Comparison of ENCODE assay signal across 8 cellular contexts in the genomic region with DNA sequence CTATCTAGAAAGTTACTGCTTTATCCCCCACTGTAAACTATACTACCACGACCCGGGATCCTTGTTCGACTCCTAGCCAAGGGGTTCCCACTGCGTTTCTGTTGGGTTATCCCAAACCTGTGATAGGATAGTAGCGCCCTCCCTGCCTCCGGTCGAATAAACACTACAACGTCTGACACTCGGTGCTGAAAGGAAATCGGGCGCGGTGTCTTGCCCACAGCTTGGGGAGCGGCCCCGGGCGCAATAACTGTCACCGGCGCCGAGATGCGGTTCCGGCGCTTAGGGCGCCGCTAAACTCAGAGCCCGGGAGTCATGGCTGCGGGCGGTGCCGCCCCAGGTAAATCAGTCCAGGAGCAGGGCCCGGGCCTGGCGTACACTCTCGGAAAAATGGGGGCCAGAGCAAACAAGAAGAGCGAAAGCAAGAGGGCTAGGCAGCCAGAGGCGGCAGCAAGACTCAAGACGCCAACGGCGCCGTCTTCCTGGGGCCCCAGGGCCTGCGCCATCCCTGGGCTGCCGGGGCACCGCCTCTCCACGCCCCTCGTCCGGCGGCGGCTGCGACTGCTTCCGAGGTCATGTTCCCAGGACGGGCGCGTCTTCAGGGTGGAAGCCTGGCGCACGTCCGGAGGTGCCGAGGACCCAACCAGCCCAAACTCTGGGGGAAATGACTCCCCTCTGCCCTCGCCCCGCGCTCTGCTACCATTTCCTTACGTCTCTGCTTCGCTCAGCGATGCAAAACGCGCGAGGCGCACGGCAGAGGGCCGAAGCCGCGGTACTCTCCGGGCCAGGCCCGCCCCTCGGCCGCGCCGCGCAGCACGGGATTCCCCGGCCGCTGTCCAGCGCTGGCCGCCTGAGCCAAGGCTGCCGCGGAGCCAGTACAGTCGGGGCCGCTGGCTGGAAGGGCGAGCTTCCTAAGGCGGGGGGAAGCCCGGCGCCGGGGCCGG. TPM values are rescaled to one million over a fixed set of nuclear protein-coding genes. Genes with fewer than 3 reads are reported as not detected.
DNase-seq lines count a peak whose midpoint lies in the region; ATAC-seq and TF ChIP-seq lines count a peak whose summit lies in the region.

A gene (plus strand): TSS at position 575 of the 941 bp plus-strand sequence. CDS start 87 bp downstream, at position 662.

- no peaks in the 10 kb centered on the region for H3K9me3 Mint-ChIP-seq in activated naive CD4-positive, alpha-beta T cell treated with anti-CD3 and anti-CD28 coated beads for 36 hours

- peaks cover 37% of the 10 kb centered on the region for H3K4me1 Mint-ChIP-seq in activated naive CD4-positive, alpha-beta T cell treated with anti-CD3 and anti-CD28 coated beads for 36 hours (ENCODE audit: low read depth)

- H3K27ac ChIP-seq in DND-41 (ENCODE audit: low read length) (peak within 1 kb of the TSS; percentile 98), temporal lobe (ENCODE audit: low read depth, low read length) (peak within 1 kb of the TSS; percentile 82)

- peak within 1 kb of the TSS; percentile 81 to 97 for H3K4me3 ChIP-seq in DND-41 (ENCODE audit: low read depth in 1 of 2, low read length in 2 of 2)

- no peaks in the 10 kb centered on the region for H3K27me3 Mint-ChIP-seq in activated naive CD4-positive, alpha-beta T cell treated with anti-CD3 and anti-CD28 coated beads for 36 hours (ENCODE audit: low read depth)

- DNase-seq in DND-41 = peak; percentile 78
- peak; percentile 78 for DNase-seq in SK-MEL-5 (ENCODE audit: low read depth, low spot score)
- peak; percentile 84 for DNase-seq in activated naive CD4-positive, alpha-beta T cell treated with anti-CD3 and anti-CD28 coated beads for 36 hours
- peak; percentile 78 for DNase-seq in germinal center (ENCODE audit: low spot score)
- DNase-seq in occipital lobe (lab: John Stamatoyannopoulos, UW) = peak; percentile 72

- H3K36me3 Mint-ChIP-seq in activated naive CD4-positive, alpha-beta T cell treated with anti-CD3 and anti-CD28 coated beads for 36 hours (ENCODE audit: low read depth) = peaks cover 43% of the 10 kb centered on the region

- peak within 1 kb of the TSS; percentile 95 for H3K4me3 Mint-ChIP-seq in activated naive CD4-positive, alpha-beta T cell treated with anti-CD3 and anti-CD28 coated beads for 36 hours

- H3K79me2 ChIP-seq in DND-41 (ENCODE audit: insufficient read depth, low read length) = peaks cover 68% of the 10 kb centered on the region

- peak within 1 kb of the TSS; percentile 80 for H3K4me2 ChIP-seq in DND-41 (ENCODE audit: insufficient read depth, low read length)

- CTCF ChIA-PET in activated naive CD4-positive, alpha-beta T cell treated with anti-CD3 and anti-CD28 coated beads for 36 hours (lab: Charles Lee) = no interaction called here

- in situ Hi-C loops in SK-MEL-5 (cut with HindIII; ENCODE audit: low pct_unique_long_range_greater_than_20kb, low sequenced_read_pairs) = no loop called here

- peaks cover 17% of the 10 kb centered on the region; the same call in 1 of the 2 replicates for H4K20me1 ChIP-seq in DND-41 (ENCODE audit: insufficient read depth, low read length)

- H3K27ac Mint-ChIP-seq in activated naive CD4-positive, alpha-beta T cell treated with anti-CD3 and anti-CD28 coated beads for 36 hours = peak within 1 kb of the TSS; percentile 97

- ATAC-seq in DND-41 (ENCODE audit: insufficient read depth, low read depth) = peak; percentile 82
- ATAC-seq in GM21619 (IDR thresholded peaks at IDR 0.05; ENCODE audit: unreplicated experiment) = peak; percentile 81

- no peaks in the 10 kb centered on the region for H3K27me3 ChIP-seq in DND-41 (ENCODE audit: insufficient read depth, low read length, poor library complexity)

- no peaks in the 10 kb centered on the region for H3K9me3 ChIP-seq in DND-41 (ENCODE audit: insufficient read depth, low read length, severe bottlenecking)

- H3K36me3 ChIP-seq in DND-41 (ENCODE audit: insufficient read depth, low read length) = peaks cover 26% of the 10 kb centered on the region

- TF ChIP-seq EP300 in Ishikawa (IDR thresholded peaks at IDR 0.05; ENCODE audit: borderline replicate concordance) = 0 out of 2 replicates have a peak, but pooled peaks have one; percentile 27

- peak; percentile 38 for TF ChIP-seq CTCF in DND-41 (IDR thresholded peaks at IDR 0.05; ENCODE audit: borderline replicate concordance, extremely low read depth, low read length, poor library complexity, severe bottlenecking)

- peaks cover 47% of the 10 kb centered on the region for H3K4me1 ChIP-seq in DND-41 (ENCODE audit: insufficient read depth, low read length)

- H2AFZ ChIP-seq in DND-41 (ENCODE audit: low read depth, low read length) = peak within 1 kb of the TSS; percentile 90

- no peak for TF ChIP-seq RAD21 in Ishikawa (IDR thresholded peaks at IDR 0.05; ENCODE audit: low read depth)

- intact Hi-C loops in activated naive CD4-positive, alpha-beta T cell treated with anti-CD3 and anti-CD28 coated beads for 36 hours (cut with micrococcal nuclease) = loop anchor here (1.0 to 10.0 kb wide), 6 partner anchors 314 to 1806 kb away; a partner anchor contains a TSS

- H3K9ac ChIP-seq in DND-41 (ENCODE audit: low read depth, low read length) = peak within 1 kb of the TSS; percentile 100

TF ChIP-seq in Ishikawa, 13 proteins besides CTCF, POLR2A, EP300 and RAD21:
- TF ChIP-seq CEBPB (IDR thresholded peaks at IDR 0.05) = no peak
- TF ChIP-seq, protein P1, sequence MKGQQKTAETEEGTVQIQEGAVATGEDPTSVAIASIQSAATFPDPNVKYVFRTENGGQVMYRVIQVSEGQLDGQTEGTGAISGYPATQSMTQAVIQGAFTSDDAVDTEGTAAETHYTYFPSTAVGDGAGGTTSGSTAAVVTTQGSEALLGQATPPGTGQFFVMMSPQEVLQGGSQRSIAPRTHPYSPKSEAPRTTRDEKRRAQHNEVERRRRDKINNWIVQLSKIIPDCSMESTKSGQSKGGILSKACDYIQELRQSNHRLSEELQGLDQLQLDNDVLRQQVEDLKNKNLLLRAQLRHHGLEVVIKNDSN (IDR thresholded peaks at IDR 0.05) = no peak
- TF ChIP-seq CREB1 (IDR thresholded peaks at IDR 0.05; ENCODE audit: low read depth) = no peak
- TF ChIP-seq, protein P2, sequence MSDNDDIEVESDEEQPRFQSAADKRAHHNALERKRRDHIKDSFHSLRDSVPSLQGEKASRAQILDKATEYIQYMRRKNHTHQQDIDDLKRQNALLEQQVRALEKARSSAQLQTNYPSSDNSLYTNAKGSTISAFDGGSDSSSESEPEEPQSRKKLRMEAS (IDR thresholded peaks at IDR 0.05) = peak; percentile 83
- no peak; the same call in none of the 2 replicates for TF ChIP-seq TEAD4 (IDR thresholded peaks at IDR 0.05)
- TF ChIP-seq FOXM1 (IDR thresholded peaks at IDR 0.05; ENCODE audit: borderline replicate concordance, low read depth) = no peak
- TF ChIP-seq YY1 (IDR thresholded peaks at IDR 0.05; ENCODE audit: low read depth) = peak; percentile 91
- peak; percentile 39; the same call in 1 of the 2 replicates for TF ChIP-seq EGR1 (IDR thresholded peaks at IDR 0.05)
- TF ChIP-seq TAF1 (IDR thresholded peaks at IDR 0.05; ENCODE audit: low read depth) = peak; percentile 96
- peak; percentile 55 for TF ChIP-seq TCF12 (IDR thresholded peaks at IDR 0.05; ENCODE audit: low read depth)
- TF ChIP-seq, protein P3, sequence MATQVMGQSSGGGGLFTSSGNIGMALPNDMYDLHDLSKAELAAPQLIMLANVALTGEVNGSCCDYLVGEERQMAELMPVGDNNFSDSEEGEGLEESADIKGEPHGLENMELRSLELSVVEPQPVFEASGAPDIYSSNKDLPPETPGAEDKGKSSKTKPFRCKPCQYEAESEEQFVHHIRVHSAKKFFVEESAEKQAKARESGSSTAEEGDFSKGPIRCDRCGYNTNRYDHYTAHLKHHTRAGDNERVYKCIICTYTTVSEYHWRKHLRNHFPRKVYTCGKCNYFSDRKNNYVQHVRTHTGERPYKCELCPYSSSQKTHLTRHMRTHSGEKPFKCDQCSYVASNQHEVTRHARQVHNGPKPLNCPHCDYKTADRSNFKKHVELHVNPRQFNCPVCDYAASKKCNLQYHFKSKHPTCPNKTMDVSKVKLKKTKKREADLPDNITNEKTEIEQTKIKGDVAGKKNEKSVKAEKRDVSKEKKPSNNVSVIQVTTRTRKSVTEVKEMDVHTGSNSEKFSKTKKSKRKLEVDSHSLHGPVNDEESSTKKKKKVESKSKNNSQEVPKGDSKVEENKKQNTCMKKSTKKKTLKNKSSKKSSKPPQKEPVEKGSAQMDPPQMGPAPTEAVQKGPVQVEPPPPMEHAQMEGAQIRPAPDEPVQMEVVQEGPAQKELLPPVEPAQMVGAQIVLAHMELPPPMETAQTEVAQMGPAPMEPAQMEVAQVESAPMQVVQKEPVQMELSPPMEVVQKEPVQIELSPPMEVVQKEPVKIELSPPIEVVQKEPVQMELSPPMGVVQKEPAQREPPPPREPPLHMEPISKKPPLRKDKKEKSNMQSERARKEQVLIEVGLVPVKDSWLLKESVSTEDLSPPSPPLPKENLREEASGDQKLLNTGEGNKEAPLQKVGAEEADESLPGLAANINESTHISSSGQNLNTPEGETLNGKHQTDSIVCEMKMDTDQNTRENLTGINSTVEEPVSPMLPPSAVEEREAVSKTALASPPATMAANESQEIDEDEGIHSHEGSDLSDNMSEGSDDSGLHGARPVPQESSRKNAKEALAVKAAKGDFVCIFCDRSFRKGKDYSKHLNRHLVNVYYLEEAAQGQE (IDR thresholded peaks at IDR 0.05; ENCODE audit: low read depth) = peak; percentile 86
- TF ChIP-seq NFIC (IDR thresholded peaks at IDR 0.05) = peak; percentile 36
- no peak; the same call in 1 of the 2 replicates for TF ChIP-seq ZBTB7A (IDR thresholded peaks at IDR 0.05; ENCODE audit: low read depth)

RNA-seq across cellular contexts. Expression of the gene that starts here (rescaled TPM):
- 58.6 and 68.2 TPM in 2 replicates for total RNA-seq in SK-MEL-5 (2014; rRNA removed; shearing (Covaris generic))
- polyA plus RNA-seq in SK-MEL-5 (2015; cell fraction: cytosol; rRNA removed) = 54.9 and 60.3 TPM in 2 replicates
- 315 and 333 TPM in 2 replicates for polyA plus RNA-seq in SK-MEL-5 (2015; cell fraction: nucleus; rRNA removed)
- total RNA-seq in activated naive CD4-positive, alpha-beta T cell treated with anti-CD3 and anti-CD28 coated beads for 36 hours = 100 to 1,000 TPM; 605 to 628 TPM
- 59.4 TPM for total RNA-seq in occipital lobe
- total RNA-seq in temporal lobe = 47.5 TPM

Comparison
In these comparisons a context has a peak if more than half of its experiments do, and no peak if none do; other contexts are left out.
1. Peak in every context shown above with its lines: DNase-seq, ATAC-seq, H3K4me3 ChIP-seq and H3K27ac ChIP-seq.